Comparison of ENCODE assay signal across 7 cellular contexts in genomic region chr14:77097689-77098469, GRCh38. TPM values are rescaled to one million over a fixed set of nuclear protein-coding genes. Genes with fewer than 3 reads are reported as not detected.
DNase-seq lines count a peak whose midpoint lies in the region; ATAC-seq and TF ChIP-seq lines count a peak whose summit lies in the region.

Gene CIPC, plus strand, starts transcription at chr14:77098258. Its CDS starts 7,451 bp downstream, at chr14:77105709.

- TF ChIP-seq CTCF in hepatocyte (IDR thresholded peaks at IDR 0.05; ENCODE audit: poor library complexity): no peak

- H2AFZ ChIP-seq in hepatocyte: peak within 1 kb of the TSS; percentile 51

- H3K4me1 ChIP-seq in hepatocyte (ENCODE audit: insufficient read depth): peaks cover 35% of the 10 kb centered on the region

- WGBS in hepatocyte (ENCODE audit: low lambda C conversion rate, missing lambda C conversion rate): 1% methylated on average over 44 of the region's 84 CpGs

- no peaks in the 10 kb centered on the region for H3K27me3 ChIP-seq in hepatocyte

- H3K79me2 ChIP-seq in hepatocyte: peaks cover 41% of the 10 kb centered on the region

- no peaks in the 10 kb centered on the region for H4K20me1 ChIP-seq in hepatocyte (ENCODE audit: insufficient read depth, poor library complexity, severe bottlenecking)

- peak within 1 kb of the TSS; percentile 50 for H3K4me3 ChIP-seq in hepatocyte

- DNase-seq in NCI-H2081 (lab: John Stamatoyannopoulos, UW) (peak; percentile 99), T1000 (lab: John Stamatoyannopoulos, UW) (peak; percentile 98), astrocyte of the hippocampus (ENCODE audit: low read depth, low spot score) (peak; percentile 100), hepatocyte (ENCODE audit: low spot score) (peak; percentile 100), renal cortical epithelial cell (ENCODE audit: low read depth) (peak; percentile 91)

- no peaks in the 10 kb centered on the region for H3K9me3 ChIP-seq in hepatocyte (ENCODE audit: low read depth)

- no peaks in the 10 kb centered on the region for H3K9me2 ChIP-seq in hepatocyte (replicated peaks; ENCODE audit: insufficient read depth)

- no peaks in the 10 kb centered on the region for H3K36me3 ChIP-seq in hepatocyte (replicated peaks; ENCODE audit: insufficient read depth, low read depth)

- H3K4me2 ChIP-seq in hepatocyte: peak within 1 kb of the TSS; percentile 94

- peak within 1 kb of the TSS; percentile 92 for H3K27ac ChIP-seq in hepatocyte

- ATAC-seq in GM18508 (IDR thresholded peaks at IDR 0.05; ENCODE audit: insufficient read depth, unreplicated experiment) (peak; percentile 67), HG03025 (IDR thresholded peaks at IDR 0.05; ENCODE audit: low FRiP score, unreplicated experiment) (peak; percentile 88)

RNA-seq across cellular contexts. Expression of gene CIPC, which starts in this region (rescaled TPM):
- total RNA-seq in hepatocyte: 25.6 and 29.6 TPM in 2 replicates
- 9.6 and 10.5 TPM in 2 replicates for polyA plus RNA-seq in hepatocyte
- 16.8 and 21.8 TPM in 2 replicates for total RNA-seq in renal cortical epithelial cell

Comparison
In these comparisons a context has a peak if more than half of its experiments do, and no peak if none do; other contexts are left out.
1. Peak in every context shown above with its lines: DNase-seq, ATAC-seq, H3K4me3 ChIP-seq and H3K27ac ChIP-seq.